ENCODE assay signal across 9 cellular contexts in genomic region chr2:162333968-162334367, GRCh38.
A peak's percentile ranks its signal among the peaks of the same experiment; 100 is the strongest.
DNase-seq lines count a peak whose midpoint lies in the region; TF ChIP-seq lines count a peak whose summit lies in the region.
"Had no signal": no experiment of that assay in that cellular context is flagged by ENCODE, and none has a peak within 500 bp of the region (broad histone marks: within the 10 kb centered on the region; RNA-seq: fewer than 3 reads in every experiment).

No MANE protein-coding gene starts in this region.

- H3K27me3 ChIP-seq in HL-60 (ENCODE audit: insufficient read depth, poor library complexity, severe bottlenecking), result no peaks in the 10 kb centered on the region
- no peaks in the 10 kb centered on the region for H3K27me3 ChIP-seq in WERI-Rb-1 (ENCODE audit: insufficient read depth, low read depth, severe bottlenecking)
- H3K27me3 ChIP-seq: ovary had no signal

- H3K27ac ChIP-seq in HL-60 (replicated peaks) (no peak overlapping the region), WERI-Rb-1 (no peak overlapping the region)
- H3K27ac ChIP-seq: ovary had no signal

- DNase-seq in NCI-H82 (lab: John Stamatoyannopoulos, UW) (peak; percentile 54), NCI-H82 treated with DMSO at 0.1 percent for 48 hours (lab: John Stamatoyannopoulos, UW; ENCODE audit: unreplicated experiment) (no peak), GM20000 (ENCODE audit: low spot score) (no peak), HL-60 (ENCODE audit: low read depth in 1 of 2, low spot score in 1 of 2) (peak in 1 of 2 experiments; percentile 26), WERI-Rb-1 (peak; percentile 63), left kidney (ENCODE audit: low read depth, low spot score) (peak; percentile 32), NCI-H1048 (lab: John Stamatoyannopoulos, UW) (no peak)
- DNase-seq in stimulated activated CD4-positive, alpha-beta T cell treated with anti-CD3 and anti-CD28 coated beads, Interleukin-15, amount 100 ng/mL, for 24 hours, result no peak

- TF ChIP-seq CTCF in GM20000 (IDR thresholded peaks at IDR 0.05; ENCODE audit: extremely low read depth, missing control alignments), result peak; percentile 20
- peak; percentile 47 for TF ChIP-seq CTCF in HL-60 (IDR thresholded peaks at IDR 0.05; ENCODE audit: insufficient read depth, low read length)
- TF ChIP-seq CTCF in WERI-Rb-1 (IDR thresholded peaks at IDR 0.05; ENCODE audit: low read depth, low read length), result peak; percentile 61

- H3K4me3 ChIP-seq in HL-60 (replicated peaks; ENCODE audit: insufficient read depth, low read length) (no peak overlapping the region), WERI-Rb-1 (ENCODE audit: low read depth, low read length) (no peak overlapping the region)
- H3K4me3 ChIP-seq: ovary had no signal

- H3K36me3 ChIP-seq in WERI-Rb-1, result no peaks in the 10 kb centered on the region
- H3K36me3 ChIP-seq: ovary had no signal

- no peaks in the 10 kb centered on the region for H3K9me3 ChIP-seq in WERI-Rb-1 (ENCODE audit: severe bottlenecking)
- H3K9me3 ChIP-seq: ovary had no signal

Comparison
In these comparisons a context has a peak if more than half of its experiments do, and no peak if none do; other contexts are left out.
1. DNase-seq: peak in NCI-H82 (single experiment), WERI-Rb-1 (single experiment) and left kidney (single experiment); none in NCI-H82 treated with DMSO at 0.1 percent for 48 hours (single experiment), GM20000 (single experiment), NCI-H1048 (single experiment) and stimulated activated CD4-positive, alpha-beta T cell treated with anti-CD3 and anti-CD28 coated beads, Interleukin-15, amount 100 ng/mL, for 24 hours (single experiment).
2. Peak in every context shown above with its lines, with median percentiles within 50 percentile points of each other: CTCF ChIP-seq.